ENCODE assay signal across 1 cellular context in genomic region chr7:76302299-76303056, GRCh38.
A peak's percentile ranks its signal among the peaks of the same experiment; 100 is the strongest.
TF ChIP-seq lines count a peak whose summit lies in the region.

TSS of gene HSPB1 (plus strand) at chr7:76302673. CDS start at chr7:76302713, 40 bp downstream.

TF ChIP-seq in K562, 482 proteins besides CTCF, POLR2A, EP300 and RAD21 (continued from another document and continues in another):
- 0 out of 4 replicates have a peak, but pooled peaks of 1 of the 2 experiments have one; percentile 12 for TF ChIP-seq FOXK2 (conservative IDR thresholded peaks at IDR 0.05 in 1 of 2, IDR thresholded peaks at IDR 0.05 in 1 of 2; ENCODE audit: low read depth in 2 of 2)
- peak; percentile 78 for TF ChIP-seq ZNF592 (IDR thresholded peaks at IDR 0.05)
- TF ChIP-seq NEUROD1 (IDR thresholded peaks at IDR 0.05; ENCODE audit: borderline replicate concordance, low read depth, low read length, partially characterized antibody): no peak
- no peak for TF ChIP-seq ZNF507 (tag; conservative IDR thresholded peaks at IDR 0.05)
- TF ChIP-seq SLC30A9 (CRISPR knock-in tag; IDR thresholded peaks at IDR 0.05): 0 out of 2 replicates have a peak, but pooled peaks have one; percentile 12
- TF ChIP-seq CREB3L1 (IDR thresholded peaks at IDR 0.05; ENCODE audit: borderline replicate concordance, low read depth): peak; percentile 65; the same call in 1 of the 2 replicates
- peak; percentile 79; the same call in 1 of the 2 replicates for TF ChIP-seq RB1 (IDR thresholded peaks at IDR 0.05; ENCODE audit: low read depth)
- TF ChIP-seq ATF7 (IDR thresholded peaks at IDR 0.05): peak; percentile 83; the same call in 1 of the 2 replicates
- TF ChIP-seq SMAD1 (IDR thresholded peaks at IDR 0.05; ENCODE audit: low read depth, low read length, partially characterized antibody): no peak
- peak; percentile 49 for TF ChIP-seq SOX6 (IDR thresholded peaks at IDR 0.05)
- TF ChIP-seq KLF13 (tag; IDR thresholded peaks at IDR 0.05; ENCODE audit: borderline replicate concordance, low read depth): 0 out of 2 replicates have a peak, but pooled peaks have one; percentile 24
- no peak for TF ChIP-seq FOXJ3 (CRISPR knock-in tag; IDR thresholded peaks at IDR 0.05)
- no peak for TF ChIP-seq HCFC1 (IDR thresholded peaks at IDR 0.05; ENCODE audit: low read depth, low read length)
- peak; percentile 96 for TF ChIP-seq MEF2D (tag; conservative IDR thresholded peaks at IDR 0.05; ENCODE audit: low read depth)
- TF ChIP-seq ZNF431 (CRISPR knock-in tag; IDR thresholded peaks at IDR 0.05): no peak; the same call in 1 of the 2 replicates
- TF ChIP-seq CHD1 (IDR thresholded peaks at IDR 0.05; ENCODE audit: low read length): peak; percentile 60
- TF ChIP-seq SETDB1 (IDR thresholded peaks at IDR 0.05; ENCODE audit: low read length): no peak
- TF ChIP-seq RBFOX2 (IDR thresholded peaks at IDR 0.05; ENCODE audit: low read depth, low read length): peak; percentile 97
- TF ChIP-seq EHMT2 (IDR thresholded peaks at IDR 0.05): peak; percentile 23; the same call in 1 of the 2 replicates
- TF ChIP-seq CREB1 (IDR thresholded peaks at IDR 0.05): peak; percentile 39; the same call in 1 of the 2 replicates
- TF ChIP-seq CREB1 (CRISPR knock-in tag; IDR thresholded peaks at IDR 0.05): no peak
- TF ChIP-seq FOXK1 (CRISPR knock-in tag; IDR thresholded peaks at IDR 0.05; ENCODE audit: borderline replicate concordance): peak; percentile 45
- TF ChIP-seq SIX5 (IDR thresholded peaks at IDR 0.05; ENCODE audit: borderline replicate concordance in 1 of 2, insufficient read depth in 1 of 2, low read depth in 1 of 2, low read length in 2 of 2): no peak
- TF ChIP-seq POLR2H (tag; IDR thresholded peaks at IDR 0.05; ENCODE audit: low read depth): peak; percentile 81; the same call in 1 of the 2 replicates
- peak; percentile 54 for TF ChIP-seq AFF4 (CRISPR knock-in tag; IDR thresholded peaks at IDR 0.05)
- TF ChIP-seq ZNF24 (IDR thresholded peaks at IDR 0.05): 0 out of 2 replicates have a peak, but pooled peaks have one; percentile 2
- peak; percentile 96 for TF ChIP-seq L3MBTL2 (IDR thresholded peaks at IDR 0.05)
- peak; percentile 74; the same call in 1 of the 2 replicates for TF ChIP-seq PHF8 (IDR thresholded peaks at IDR 0.05; ENCODE audit: borderline replicate concordance, low read length)
- no peak for TF ChIP-seq KDM4B (IDR thresholded peaks at IDR 0.05; ENCODE audit: borderline replicate concordance in 2 of 2, low read depth in 1 of 2)
- no peak; the same call in 1 of the 2 replicates for TF ChIP-seq ZNF212 (CRISPR knock-in tag; IDR thresholded peaks at IDR 0.05)
- TF ChIP-seq ZNF140 (CRISPR knock-in tag; IDR thresholded peaks at IDR 0.05): no peak
- no peak for TF ChIP-seq ESRRB (CRISPR knock-in tag; IDR thresholded peaks at IDR 0.05; ENCODE audit: borderline replicate concordance)
- peak; percentile 89; the same call in 1 of the 2 replicates for TF ChIP-seq FOXP4 (CRISPR knock-in tag; IDR thresholded peaks at IDR 0.05; ENCODE audit: borderline replicate concordance)
- no peak for TF ChIP-seq CREB5 (CRISPR knock-in tag; IDR thresholded peaks at IDR 0.05)
- peak; percentile 42; the same call in 1 of the 2 replicates for TF ChIP-seq PHF21A (IDR thresholded peaks at IDR 0.05; ENCODE audit: borderline replicate concordance, low read depth)
- TF ChIP-seq ZFP1 (CRISPR knock-in tag; IDR thresholded peaks at IDR 0.05): 0 out of 2 replicates have a peak, but pooled peaks have one; percentile 20
- peak; percentile 94 for TF ChIP-seq MEF2A (IDR thresholded peaks at IDR 0.05; ENCODE audit: control insufficient read depth, low read depth, low read length)
- peak; percentile 79; the same call in 1 of the 2 replicates for TF ChIP-seq SMAD3 (CRISPR knock-in tag; conservative IDR thresholded peaks at IDR 0.05)
- peak; percentile 39; the same call in 1 of the 2 replicates for TF ChIP-seq XRCC5 (IDR thresholded peaks at IDR 0.05; ENCODE audit: low read depth, low read length)
- 0 out of 2 replicates have a peak, but pooled peaks have one; percentile 8 for TF ChIP-seq MECOM (CRISPR knock-in tag; IDR thresholded peaks at IDR 0.05)
- peak; percentile 36; the same call in 1 of the 2 replicates for TF ChIP-seq ZBTB2 (IDR thresholded peaks at IDR 0.05)
- TF ChIP-seq GATAD2A (IDR thresholded peaks at IDR 0.05): peak; percentile 82
- TF ChIP-seq SMAD4 (CRISPR knock-in tag; conservative IDR thresholded peaks at IDR 0.05): 0 out of 2 replicates have a peak, but pooled peaks have one; percentile 56
- TF ChIP-seq NR2C1 (IDR thresholded peaks at IDR 0.05): no peak
- TF ChIP-seq NR2C1 (tag; IDR thresholded peaks at IDR 0.05): no peak
- peak; percentile 74 for TF ChIP-seq MAX (CRISPR knock-in tag; IDR thresholded peaks at IDR 0.05)
- peak; percentile 54; the same call in 1 of the 2 replicates for TF ChIP-seq ZNF740 (CRISPR knock-in tag; IDR thresholded peaks at IDR 0.05)
- no peak for TF ChIP-seq ZNF740 (tag; IDR thresholded peaks at IDR 0.05)
- no peak for TF ChIP-seq ARID3B (CRISPR knock-in tag; IDR thresholded peaks at IDR 0.05; ENCODE audit: borderline replicate concordance)
- TF ChIP-seq SP1 (CRISPR knock-in tag; IDR thresholded peaks at IDR 0.05): 0 out of 2 replicates have a peak, but pooled peaks have one; percentile 62
